Comparison of ENCODE assay signal across 19 cellular contexts in the genomic region with DNA sequence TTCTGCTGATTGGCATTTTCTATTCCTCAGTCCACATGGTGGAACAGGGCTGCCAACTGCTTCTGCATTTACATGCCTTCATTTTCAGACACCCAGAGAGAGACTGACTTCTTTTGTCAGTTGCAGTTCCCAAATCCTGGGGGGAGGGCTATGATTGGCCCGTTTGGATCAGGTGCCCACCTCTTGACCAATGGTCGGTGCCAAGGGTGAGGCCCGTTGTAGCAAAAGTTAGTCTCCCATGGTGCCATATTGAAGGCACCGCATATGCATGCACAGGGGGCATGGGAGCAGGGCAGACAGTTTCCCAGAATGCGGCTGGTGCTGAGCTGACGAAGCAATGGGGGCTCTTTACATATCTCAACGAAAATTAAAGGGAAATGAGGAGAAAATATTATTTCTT. TPM values are rescaled to one million over a fixed set of nuclear protein-coding genes. Genes with fewer than 3 reads are reported as not detected.
A peak's percentile ranks its signal among the peaks of the same experiment; 100 is the strongest.
DNase-seq lines count a peak whose midpoint lies in the region; ATAC-seq, FAIRE-seq and TF ChIP-seq lines count a peak whose summit lies in the region.
"Had no signal": no experiment of that assay in that cellular context is flagged by ENCODE, and none has a peak within 500 bp of the region (broad histone marks: within the 10 kb centered on the region; RNA-seq: fewer than 3 reads in every experiment).

No MANE protein-coding gene starts in this region.

- H3K27ac Mint-ChIP-seq in astrocyte (ENCODE audit: unreplicated experiment) (peak overlapping the region; percentile 34), endothelial cell (ENCODE audit: unreplicated experiment) (peak overlapping the region; percentile 18)
- H3K27ac Mint-ChIP-seq in activated CD4-positive, alpha-beta T cell treated with anti-CD3 and anti-CD28 coated beads, Interleukin-2, amount 10 ng/mL, durations not matched to agents 24 days and 14 days = no peak overlapping the region
- H3K27ac Mint-ChIP-seq: B cell; CD4-positive, CD25-positive, alpha-beta regulatory T cell; CD8-positive, alpha-beta T cell had no signal

- H3K27me3 Mint-ChIP-seq in astrocyte (ENCODE audit: low read depth, unreplicated experiment) = peaks cover 9% of the 10 kb centered on the region
- H3K27me3 Mint-ChIP-seq in endothelial cell (ENCODE audit: unreplicated experiment) = peaks cover 10% of the 10 kb centered on the region
- H3K27me3 Mint-ChIP-seq in activated CD4-positive, alpha-beta T cell treated with anti-CD3 and anti-CD28 coated beads, Interleukin-2, amount 10 ng/mL, durations not matched to agents 24 days and 14 days = peaks cover 16% of the 10 kb centered on the region
- H3K27me3 Mint-ChIP-seq: B cell had no signal

- intact Hi-C loops in activated CD4-positive, alpha-beta T cell treated with anti-CD3 and anti-CD28 coated beads, Interleukin-2, amount 10 ng/mL, durations not matched to agents 24 days and 14 days (cut with micrococcal nuclease) = no loop called here
- intact Hi-C loops in A673 (cut with micrococcal nuclease; ENCODE audit: unreplicated experiment) = no loop called here

- no peak overlapping the region for H2AFZ ChIP-seq in astrocyte (ENCODE audit: low read depth, low read length)

- H3K79me2 ChIP-seq in astrocyte (ENCODE audit: insufficient read depth, low read length) = no peaks in the 10 kb centered on the region

- no peak for FAIRE-seq in astrocyte (lab: Jason Lieb, UNC)
- FAIRE-seq: GM12878 had no signal

- BruUV-seq in A673 (replicated peaks; lab: Mats Ljungman, UMichigan) = no TSS peak

- H3K4me1 ChIP-seq in astrocyte (ENCODE audit: insufficient read depth, low read length) (peaks cover 19% of the 10 kb centered on the region), A673 (ENCODE audit: insufficient read depth, low read length, poor library complexity, severe bottlenecking) (no peaks in the 10 kb centered on the region)

- H3K27me3 ChIP-seq in astrocyte (ENCODE audit: insufficient read depth, low read length) (no peaks in the 10 kb centered on the region), A673 (replicated peaks; ENCODE audit: insufficient read depth, low read depth, low read length, poor library complexity) (no peaks in the 10 kb centered on the region)
- H3K27me3 ChIP-seq: BLaER1 had no signal

- H3K4me3 Mint-ChIP-seq in astrocyte (ENCODE audit: unreplicated experiment) (no peak overlapping the region), endothelial cell (ENCODE audit: unreplicated experiment) (no peak overlapping the region)
- H3K4me3 Mint-ChIP-seq in activated CD4-positive, alpha-beta T cell treated with anti-CD3 and anti-CD28 coated beads, Interleukin-2, amount 10 ng/mL, durations not matched to agents 24 days and 14 days = no peak overlapping the region
- H3K4me3 Mint-ChIP-seq: B cell; CD8-positive, alpha-beta T cell had no signal

- H3K9me3 Mint-ChIP-seq in astrocyte (ENCODE audit: unreplicated experiment) (no peaks in the 10 kb centered on the region), endothelial cell (ENCODE audit: unreplicated experiment) (no peaks in the 10 kb centered on the region)
- H3K9me3 Mint-ChIP-seq in activated CD4-positive, alpha-beta T cell treated with anti-CD3 and anti-CD28 coated beads, Interleukin-2, amount 10 ng/mL, durations not matched to agents 24 days and 14 days = no peaks in the 10 kb centered on the region
- H3K9me3 Mint-ChIP-seq: CD4-positive, CD25-positive, alpha-beta regulatory T cell; CD8-positive, alpha-beta T cell had no signal

- H4K20me1 ChIP-seq in astrocyte (ENCODE audit: insufficient read depth, low read length) = no peaks in the 10 kb centered on the region
- H4K20me1 ChIP-seq: BLaER1 had no signal

- no peaks in the 10 kb centered on the region for H3K36me3 ChIP-seq in astrocyte (ENCODE audit: insufficient read depth, low read length)
- H3K36me3 ChIP-seq in A673 (ENCODE audit: insufficient read depth, low read length, poor library complexity, severe bottlenecking) = no peaks in the 10 kb centered on the region
- H3K36me3 ChIP-seq: BLaER1 had no signal

- H3K27ac ChIP-seq in astrocyte (ENCODE audit: low read depth, low read length) (no peak overlapping the region), A673 (ENCODE audit: low read depth, low read length, poor library complexity, severe bottlenecking) (no peak overlapping the region)
- H3K27ac ChIP-seq: BLaER1, C4-2B had no signal

- no peak for ATAC-seq in GM19035 (IDR thresholded peaks at IDR 0.05; ENCODE audit: unreplicated experiment)
- ATAC-seq: CD8-positive, alpha-beta T cell; GM12878 had no signal

- POLR2A ChIA-PET in A673 (lab: Charles Lee; ENCODE audit: low non-redundant PET) = no interaction called here

- CTCF ChIA-PET in A673 (lab: Charles Lee) = no interaction called here

- H3K4me2 ChIP-seq in astrocyte (ENCODE audit: low read length) = no peak overlapping the region

- H3K4me3 ChIP-seq in astrocyte (ENCODE audit: insufficient read depth, low read depth, low read length) = no peak overlapping the region
- H3K4me3 ChIP-seq in A673 (ENCODE audit: low read depth, low read length, poor library complexity, severe bottlenecking) = no peak overlapping the region
- H3K4me3 ChIP-seq: BLaER1, GM12878 had no signal

- no peaks in the 10 kb centered on the region for H3K36me3 Mint-ChIP-seq in astrocyte (ENCODE audit: low read depth, unreplicated experiment)
- no peaks in the 10 kb centered on the region for H3K36me3 Mint-ChIP-seq in endothelial cell (ENCODE audit: low read depth, unreplicated experiment)
- no peaks in the 10 kb centered on the region for H3K36me3 Mint-ChIP-seq in activated CD4-positive, alpha-beta T cell treated with anti-CD3 and anti-CD28 coated beads, Interleukin-2, amount 10 ng/mL, durations not matched to agents 24 days and 14 days (ENCODE audit: low read depth)
- H3K36me3 Mint-ChIP-seq: CD4-positive, CD25-positive, alpha-beta regulatory T cell; CD8-positive, alpha-beta T cell had no signal

- DNase-seq in RPMI8226 (peak; percentile 31), astrocyte (ENCODE audit: low read depth) (no peak), endothelial cell (ENCODE audit: low spot score) (no peak), A673 (ENCODE audit: low spot score) (no peak)
- no peak for DNase-seq in activated CD4-positive, alpha-beta T cell treated with anti-CD3 and anti-CD28 coated beads, Interleukin-2, amount 10 ng/mL, durations not matched to agents 24 days and 14 days
- DNase-seq: Caco-2; CD4-positive, CD25-positive, alpha-beta regulatory T cell; CD8-positive, alpha-beta T cell; DMS153; DND-41; GDM1; GOT3; H7; HCEC 1CT had no signal

- H3K9me3 ChIP-seq in astrocyte (ENCODE audit: insufficient read depth, low read depth, low read length) (no peaks in the 10 kb centered on the region), A673 (ENCODE audit: low read depth, low read length, poor library complexity, severe bottlenecking) (no peaks in the 10 kb centered on the region)
- H3K9me3 ChIP-seq: BLaER1, Caco-2 had no signal

- TF ChIP-seq CTCF in astrocyte (IDR thresholded peaks at IDR 0.05; ENCODE audit: insufficient read depth, low read depth, low read length) = no peak
- no peak for TF ChIP-seq CTCF in endothelial cell (IDR thresholded peaks at IDR 0.05; ENCODE audit: unreplicated experiment)
- TF ChIP-seq CTCF in A673 (conservative IDR thresholded peaks at IDR 0.05; ENCODE audit: low read depth, low read length) = no peak

- no peak overlapping the region for H3K9ac ChIP-seq in astrocyte (ENCODE audit: low read length)
- H3K9ac ChIP-seq: BLaER1 had no signal

- H3K4me1 Mint-ChIP-seq in astrocyte (ENCODE audit: low read depth, unreplicated experiment) = peaks cover 9% of the 10 kb centered on the region
- H3K4me1 Mint-ChIP-seq in endothelial cell (ENCODE audit: unreplicated experiment) = peaks cover 4% of the 10 kb centered on the region
- peaks cover 10% of the 10 kb centered on the region for H3K4me1 Mint-ChIP-seq in activated CD4-positive, alpha-beta T cell treated with anti-CD3 and anti-CD28 coated beads, Interleukin-2, amount 10 ng/mL, durations not matched to agents 24 days and 14 days

RNA-seq across cellular contexts. Expression of a gene that starts 18.4 kb away (rescaled TPM):
- total RNA-seq in astrocyte = 15.5 and 19.2 TPM in 2 replicates
- 21.7 TPM for total RNA-seq in endothelial cell (ENCODE audit: unreplicated experiment)
- total RNA-seq in activated CD4-positive, alpha-beta T cell treated with anti-CD3 and anti-CD28 coated beads, Interleukin-2, amount 10 ng/mL, durations not matched to agents 24 days and 14 days = 5.5 TPM in 2 replicates
- total RNA-seq in A673 (2021) = 15.2 and 15.5 TPM in 2 replicates
